In the genomic region with DNA sequence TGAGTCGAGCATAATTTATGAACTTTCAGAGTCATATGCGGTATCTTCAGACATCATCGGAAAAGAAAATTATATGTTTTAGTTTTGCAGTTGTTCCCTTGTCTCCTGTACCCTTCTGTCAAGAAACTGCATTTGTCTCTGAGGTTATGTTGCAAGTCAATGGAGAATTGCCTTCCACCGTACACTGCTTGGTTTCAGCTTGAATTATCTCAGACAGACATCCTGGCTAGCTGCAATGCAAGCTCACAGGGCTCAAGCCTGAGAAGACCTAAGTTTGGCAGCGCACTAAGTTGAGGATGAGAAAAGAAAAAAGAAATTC, we compare ENCODE assay signal across 29 cellular contexts.
DNase-seq lines count a peak whose midpoint lies in the region; ATAC-seq and TF ChIP-seq lines count a peak whose summit lies in the region.
"Had no signal": no experiment of that assay in that cellular context is flagged by ENCODE, and none has a peak within 500 bp of the region (broad histone marks: within the 10 kb centered on the region; RNA-seq: fewer than 3 reads in every experiment).

No MANE protein-coding gene starts in this region.

- H3K36me3 ChIP-seq in HUES48 (ENCODE audit: control insufficient read depth, insufficient read depth, low read length) (no peaks in the 10 kb centered on the region), suprapubic skin (no peaks in the 10 kb centered on the region)
- H3K36me3 ChIP-seq: brain microvascular endothelial cell, right atrium auricular region had no signal

- H3K27me3 Mint-ChIP-seq in brain = no peaks in the 10 kb centered on the region
- peaks cover 2% of the 10 kb centered on the region for H3K27me3 Mint-ChIP-seq in activated naive CD8-positive, alpha-beta T cell treated with anti-CD3 and anti-CD28 coated beads, Interleukin-2, amount 50 U/mL, for 24 hours
- H3K27me3 Mint-ChIP-seq: activated CD4-positive, alpha-beta T cell treated with anti-CD3 and anti-CD28 coated beads, Interleukin-2, amount 10 ng/mL, durations not matched to agents 7 days and 5 days; T-helper 17 cell had no signal

- 68% methylated on average over 5 of the region's 5 CpGs for WGBS in suprapubic skin

- TF ChIP-seq CTCF in brain (conservative IDR thresholded peaks at IDR 0.05) = no peak
- no peak for TF ChIP-seq CTCF in suprapubic skin (IDR thresholded peaks at IDR 0.05)

- TF ChIP-seq EP300 in suprapubic skin (IDR thresholded peaks at IDR 0.05) = no peak

- peak overlapping the region in 3 of 5 experiments; percentile 6 to 60 (median 36) for H3K4me3 Mint-ChIP-seq in brain
- no peak overlapping the region for H3K4me3 Mint-ChIP-seq in activated naive CD8-positive, alpha-beta T cell treated with anti-CD3 and anti-CD28 coated beads, Interleukin-2, amount 50 U/mL, for 24 hours
- H3K4me3 Mint-ChIP-seq: activated CD4-positive, alpha-beta T cell treated with anti-CD3 and anti-CD28 coated beads, Interleukin-2, amount 10 ng/mL, durations not matched to agents 7 days and 5 days; activated T-cell treated with anti-CD3 and anti-CD28 coated beads, Interleukin-2, amount 50 U/mL, for 4 hours; HFFc6; naive thymus-derived CD4-positive, alpha-beta T cell; stimulated activated memory B cell treated with anti-CD40 and anti-IgM and Interleukin-4, amounts not matched to agents 10 μg/mL and 1 μg/mL and 100 μg/mL, for 72 hours; T-helper 17 cell had no signal

- peak; percentile 57 for ATAC-seq in sciatic nerve
- no peak for ATAC-seq in activated naive CD8-positive, alpha-beta T cell treated with anti-CD3 and anti-CD28 coated beads, Interleukin-2, amount 50 U/mL, for 24 hours
- ATAC-seq: activated T-cell treated with anti-CD3 and anti-CD28 coated beads, Interleukin-2, amount 50 U/mL, for 4 hours; naive thymus-derived CD4-positive, alpha-beta T cell; stimulated activated memory B cell treated with anti-CD40 and anti-IgM and Interleukin-4, amounts not matched to agents 10 μg/mL and 1 μg/mL and 100 μg/mL, for 72 hours; T-helper 17 cell had no signal

- H3K9me3 Mint-ChIP-seq in brain = peaks cover 0 to 7% (median 0%) of the 10 kb centered on the region in 5 experiments
- peaks cover 3% of the 10 kb centered on the region for H3K9me3 Mint-ChIP-seq in activated naive CD8-positive, alpha-beta T cell treated with anti-CD3 and anti-CD28 coated beads, Interleukin-2, amount 50 U/mL, for 24 hours
- H3K9me3 Mint-ChIP-seq: activated T-cell treated with anti-CD3 and anti-CD28 coated beads, Interleukin-2, amount 50 U/mL, for 4 hours; HFFc6; naive thymus-derived CD4-positive, alpha-beta T cell; stimulated activated memory B cell treated with anti-CD40 and anti-IgM and Interleukin-4, amounts not matched to agents 10 μg/mL and 1 μg/mL and 100 μg/mL, for 72 hours had no signal

- H3K4me3 ChIP-seq in HUES48 (ENCODE audit: low read depth, low read length) (no peak overlapping the region; the same call in 1 of the 2 replicates), suprapubic skin (no peak overlapping the region)
- H3K4me3 ChIP-seq: right atrium auricular region had no signal

- H3K4me1 Mint-ChIP-seq in brain = peaks cover 72% of the 10 kb centered on the region
- no peaks in the 10 kb centered on the region for H3K4me1 Mint-ChIP-seq in activated naive CD8-positive, alpha-beta T cell treated with anti-CD3 and anti-CD28 coated beads, Interleukin-2, amount 50 U/mL, for 24 hours
- H3K4me1 Mint-ChIP-seq: activated CD4-positive, alpha-beta T cell treated with anti-CD3 and anti-CD28 coated beads, Interleukin-2, amount 10 ng/mL, durations not matched to agents 7 days and 5 days; stimulated activated memory B cell treated with anti-CD40 and anti-IgM and Interleukin-4, amounts not matched to agents 10 μg/mL and 1 μg/mL and 100 μg/mL, for 72 hours had no signal

- peak; percentile 36 for DNase-seq in left kidney (ENCODE audit: low read depth, low spot score)
- DNase-seq in sciatic nerve (ENCODE audit: low spot score) = no peak
- no peak for DNase-seq in activated naive CD8-positive, alpha-beta T cell treated with anti-CD3 and anti-CD28 coated beads, Interleukin-2, amount 50 U/mL, for 24 hours
- no peak for DNase-seq in NCI-H2029 treated with DMSO at 0.1 percent for 48 hours (lab: John Stamatoyannopoulos, UW)
- DNase-seq in suprapubic skin (ENCODE audit: low spot score in 2 of 2) = no peak
- DNase-seq: activated CD4-positive, alpha-beta T cell treated with anti-CD3 and anti-CD28 coated beads, Interleukin-2, amount 10 ng/mL, durations not matched to agents 7 days and 5 days; activated T-cell treated with anti-CD3 and anti-CD28 coated beads, Interleukin-2, amount 50 U/mL, for 4 hours; brain microvascular endothelial cell; effector CD4-positive, alpha-beta T cell; head of caudate nucleus; HFFc6; Kasumi-1; left cardiac atrium; naive thymus-derived CD4-positive, alpha-beta T cell; NCI-H146; NCI-H446; NCI-H82; SK-N-SH; stimulated activated CD4-positive, alpha-beta T cell treated with anti-CD3 and anti-CD28 coated beads, Interleukin-12 subunit alpha, Interleukin-12 subunit beta, amount 100 ng/mL, for 4 hours; stimulated activated CD4-positive, alpha-beta T cell treated with anti-CD3 and anti-CD28 coated beads, Interleukin-4, amount 100 ng/mL, for 4 hours; T-helper 17 cell had no signal

- intact Hi-C loops in sciatic nerve (cut with DNase I) = no loop called here

- H3K4me1 ChIP-seq in HUES48 (ENCODE audit: control insufficient read depth, insufficient read depth, low read length) (peaks cover 51% of the 10 kb centered on the region), suprapubic skin (peaks cover 28% of the 10 kb centered on the region)

- H3K9me3 ChIP-seq in HUES48 (ENCODE audit: control insufficient read depth, insufficient read depth, low read length) (no peaks in the 10 kb centered on the region), suprapubic skin (no peaks in the 10 kb centered on the region)
- H3K9me3 ChIP-seq: right atrium auricular region, SK-N-SH had no signal

- H3K27ac Mint-ChIP-seq in brain = peak overlapping the region in 4 of 5 experiments; percentile 64 to 70 (median 68)
- no peak overlapping the region for H3K27ac Mint-ChIP-seq in activated naive CD8-positive, alpha-beta T cell treated with anti-CD3 and anti-CD28 coated beads, Interleukin-2, amount 50 U/mL, for 24 hours
- H3K27ac Mint-ChIP-seq: activated CD4-positive, alpha-beta T cell treated with anti-CD3 and anti-CD28 coated beads, Interleukin-2, amount 10 ng/mL, durations not matched to agents 7 days and 5 days; HFFc6; naive thymus-derived CD4-positive, alpha-beta T cell; stimulated activated memory B cell treated with anti-CD40 and anti-IgM and Interleukin-4, amounts not matched to agents 10 μg/mL and 1 μg/mL and 100 μg/mL, for 72 hours; T-helper 17 cell had no signal

- H3K27ac ChIP-seq in HUES48 (ENCODE audit: low read depth, low read length) = peak overlapping the region; percentile 22
- no peak overlapping the region for H3K27ac ChIP-seq in suprapubic skin
- H3K27ac ChIP-seq: brain microvascular endothelial cell, epithelial cell of prostate, HL-60, right atrium auricular region, RWPE1, VCaP had no signal

- H3K36me3 Mint-ChIP-seq in brain = peaks cover 4% of the 10 kb centered on the region
- no peaks in the 10 kb centered on the region for H3K36me3 Mint-ChIP-seq in activated naive CD8-positive, alpha-beta T cell treated with anti-CD3 and anti-CD28 coated beads, Interleukin-2, amount 50 U/mL, for 24 hours (ENCODE audit: low read depth)
- H3K36me3 Mint-ChIP-seq: stimulated activated memory B cell treated with anti-CD40 and anti-IgM and Interleukin-4, amounts not matched to agents 10 μg/mL and 1 μg/mL and 100 μg/mL, for 72 hours had no signal

- H3K9ac ChIP-seq in HUES48 (ENCODE audit: low read depth, low read length) = no peak overlapping the region
- H3K9ac ChIP-seq: SK-N-SH had no signal

- no peak for TF ChIP-seq POLR2A in suprapubic skin (IDR thresholded peaks at IDR 0.05)

- H3K27me3 ChIP-seq in HUES48 (ENCODE audit: control insufficient read depth, insufficient read depth, low read length) (no peaks in the 10 kb centered on the region), suprapubic skin (no peaks in the 10 kb centered on the region)
- H3K27me3 ChIP-seq: brain microvascular endothelial cell, right atrium auricular region had no signal
